In the genomic region with DNA sequence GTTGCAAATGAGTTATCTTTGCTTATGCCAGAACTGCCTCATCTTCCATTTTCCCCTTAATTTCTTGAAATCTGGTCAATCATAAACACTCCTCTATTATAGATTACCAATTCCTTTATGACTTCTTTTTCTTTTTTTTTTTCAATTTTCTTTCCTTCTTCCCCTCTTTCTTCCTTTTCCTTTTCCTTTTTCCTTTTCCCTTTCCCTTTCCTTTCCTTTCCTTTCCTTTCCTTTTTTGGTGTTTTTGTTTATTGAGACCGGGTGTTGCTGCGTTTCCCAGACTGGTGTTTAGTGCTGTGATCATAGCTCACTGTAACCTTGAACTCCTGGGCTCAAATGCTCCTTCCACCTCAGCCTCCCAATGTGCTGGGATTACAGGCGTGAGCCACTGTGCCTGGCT, we compare ENCODE assay signal across 36 cellular contexts.
"Had no signal": no experiment of that assay in that cellular context is flagged by ENCODE, and none has a peak within 500 bp of the region (broad histone marks: within the 10 kb centered on the region; RNA-seq: fewer than 3 reads in every experiment).

No MANE protein-coding gene starts in this region.

- DNase-seq: activated CD4-positive, alpha-beta memory T cell treated with anti-CD3 and anti-CD28 coated beads for 36 hours; activated CD4-positive, alpha-beta T cell treated with anti-CD3 and anti-CD28 coated beads for 1 hour; activated CD4-positive, alpha-beta T cell treated with anti-CD3 and anti-CD28 coated beads for 4 hours; activated CD4-positive, alpha-beta T cell treated with anti-CD3 and anti-CD28 coated beads, Interleukin-2, amount 10 ng/mL, durations not matched to agents 24 days and 14 days; activated CD4-positive, alpha-beta T cell treated with anti-CD3 and anti-CD28 coated beads, Interleukin-2, amount 50 U/mL, for 1 hour; activated CD4-positive, alpha-beta T cell treated with anti-CD3 and anti-CD28 coated beads, Interleukin-2, amount 50 U/mL, for 4 hours; activated CD4-positive, CD25-positive, alpha-beta regulatory T cell; activated CD8-positive, alpha-beta memory T cell treated with anti-CD3 and anti-CD28 coated beads, Interleukin-2, amount 10 ng/mL, durations not matched to agents 7 days and 5 days; activated CD8-positive, alpha-beta memory T cell treated with anti-CD3 and anti-CD28 coated beads, Interleukin-2, amount 50 U/mL, for 48 hours; activated CD8-positive, alpha-beta T cell treated with anti-CD3 and anti-CD28 coated beads for 36 hours; activated effector memory CD4-positive, alpha-beta T cell treated with Interleukin-2 at 50 U/mL for 16 hours; activated gamma-delta T cell; activated naive CD4-positive, alpha-beta T cell treated with anti-CD3 and anti-CD28 coated beads, Interleukin-2, amount 10 ng/mL, durations not matched to agents 7 days and 5 days; activated naive CD4-positive, alpha-beta T cell treated with Interleukin-2 at 50 U/mL for 16 hours; activated naive CD8-positive, alpha-beta T cell treated with anti-CD3 and anti-CD28 coated beads, Interleukin-2, amount 10 ng/mL, durations not matched to agents 7 days and 5 days; activated naive CD8-positive, alpha-beta T cell treated with anti-CD3 and anti-CD28 coated beads, Interleukin-2, amount 50 U/mL, for 24 hours; activated T-cell treated with anti-CD3 and anti-CD28 coated beads, Interleukin-2, amount 50 U/mL, for 24 hours; activated T-cell treated with anti-CD3 and anti-CD28 coated beads, Interleukin-2, amount 50 U/mL, for 48 hours; amygdala; anterior cingulate cortex; caudate nucleus; cerebellar nuclear complex; T-helper 1 cell; T-helper 2 cell; T-helper 9 cell had no signal

- H3K4me3 Mint-ChIP-seq: activated CD4-positive, alpha-beta memory T cell treated with anti-CD3 and anti-CD28 coated beads for 36 hours; activated CD4-positive, alpha-beta T cell treated with anti-CD3 and anti-CD28 coated beads, Interleukin-2, amount 10 ng/mL, durations not matched to agents 24 days and 14 days; activated CD8-positive, alpha-beta memory T cell treated with anti-CD3 and anti-CD28 coated beads, Interleukin-2, amount 10 ng/mL, durations not matched to agents 7 days and 5 days; activated CD8-positive, alpha-beta T cell treated with anti-CD3 and anti-CD28 coated beads for 36 hours; activated naive CD4-positive, alpha-beta T cell treated with anti-CD3 and anti-CD28 coated beads, Interleukin-2, amount 10 ng/mL, durations not matched to agents 7 days and 5 days; activated naive CD4-positive, alpha-beta T cell treated with anti-CD3 and anti-CD28 coated beads, Interleukin-2, amount 50 U/mL, for 24 hours; activated naive CD8-positive, alpha-beta T cell; activated naive CD8-positive, alpha-beta T cell treated with anti-CD3 and anti-CD28 coated beads, Interleukin-2, amount 10 ng/mL, durations not matched to agents 7 days and 5 days; activated naive CD8-positive, alpha-beta T cell treated with anti-CD3 and anti-CD28 coated beads, Interleukin-2, amount 50 U/mL, for 24 hours; activated T-cell treated with anti-CD3 and anti-CD28 coated beads, Interleukin-2, amount 50 U/mL, for 24 hours; brain; central memory CD8-positive, alpha-beta T cell; T-helper 1 cell treated with Interleukin-12 subunit alpha and Interleukin-12 subunit beta and Interleukin-4 antibody, amounts not matched to agents 30 μg/mL and 1 μg/mL, for 36 hours; T-helper 2 cell treated with Interferon-gamma antibody and Interleukin-4, amounts not matched to agents 5 μg/mL and 100 μg/mL, for 36 hours had no signal

- H3K4me1 Mint-ChIP-seq: activated CD4-positive, alpha-beta T cell treated with anti-CD3 and anti-CD28 coated beads, Interleukin-2, amount 10 ng/mL, durations not matched to agents 24 days and 14 days; activated CD8-positive, alpha-beta memory T cell treated with anti-CD3 and anti-CD28 coated beads, Interleukin-2, amount 10 ng/mL, durations not matched to agents 7 days and 5 days; activated naive CD4-positive, alpha-beta T cell treated with anti-CD3 and anti-CD28 coated beads, Interleukin-2, amount 10 ng/mL, durations not matched to agents 7 days and 5 days; activated naive CD4-positive, alpha-beta T cell treated with anti-CD3 and anti-CD28 coated beads, Interleukin-2, amount 50 U/mL, for 24 hours; activated naive CD8-positive, alpha-beta T cell treated with anti-CD3 and anti-CD28 coated beads, Interleukin-2, amount 10 ng/mL, durations not matched to agents 7 days and 5 days; activated naive CD8-positive, alpha-beta T cell treated with anti-CD3 and anti-CD28 coated beads, Interleukin-2, amount 50 U/mL, for 24 hours; central memory CD8-positive, alpha-beta T cell had no signal

- ATAC-seq: activated CD4-positive, CD25-positive, alpha-beta regulatory T cell treated with anti-CD3 and anti-CD28 coated beads, Interleukin-2, amount 50 U/mL, for 24 hours; activated CD8-positive, alpha-beta memory T cell treated with anti-CD3 and anti-CD28 coated beads, Interleukin-2, amount 10 ng/mL, durations not matched to agents 7 days and 5 days; activated CD8-positive, alpha-beta T cell treated with anti-CD3 and anti-CD28 coated beads for 36 hours; activated naive CD8-positive, alpha-beta T cell treated with anti-CD3 and anti-CD28 coated beads, Interleukin-2, amount 50 U/mL, for 24 hours had no signal

- H3K36me3 Mint-ChIP-seq: activated CD4-positive, alpha-beta memory T cell treated with anti-CD3 and anti-CD28 coated beads for 36 hours; activated CD8-positive, alpha-beta memory T cell treated with anti-CD3 and anti-CD28 coated beads, Interleukin-2, amount 10 ng/mL, durations not matched to agents 7 days and 5 days; activated naive CD4-positive, alpha-beta T cell treated with anti-CD3 and anti-CD28 coated beads, Interleukin-2, amount 10 ng/mL, durations not matched to agents 7 days and 5 days; activated naive CD4-positive, alpha-beta T cell treated with anti-CD3 and anti-CD28 coated beads, Interleukin-2, amount 50 U/mL, for 24 hours; activated naive CD8-positive, alpha-beta T cell; activated naive CD8-positive, alpha-beta T cell treated with anti-CD3 and anti-CD28 coated beads, Interleukin-2, amount 10 ng/mL, durations not matched to agents 7 days and 5 days had no signal

- H3K27me3 ChIP-seq: ascending aorta, cardiac muscle cell had no signal

- H3K4me1 ChIP-seq: ascending aorta had no signal

- H3K36me3 ChIP-seq: ascending aorta, cardiac muscle cell had no signal

- H3K27me3 Mint-ChIP-seq: activated CD4-positive, alpha-beta memory T cell treated with anti-CD3 and anti-CD28 coated beads for 36 hours; activated CD4-positive, alpha-beta T cell treated with anti-CD3 and anti-CD28 coated beads, Interleukin-2, amount 10 ng/mL, durations not matched to agents 24 days and 14 days; activated CD8-positive, alpha-beta memory T cell treated with anti-CD3 and anti-CD28 coated beads, Interleukin-2, amount 10 ng/mL, durations not matched to agents 7 days and 5 days; activated CD8-positive, alpha-beta T cell treated with anti-CD3 and anti-CD28 coated beads for 36 hours; activated naive CD4-positive, alpha-beta T cell treated with anti-CD3 and anti-CD28 coated beads, Interleukin-2, amount 10 ng/mL, durations not matched to agents 7 days and 5 days; activated naive CD4-positive, alpha-beta T cell treated with anti-CD3 and anti-CD28 coated beads, Interleukin-2, amount 50 U/mL, for 24 hours; activated naive CD8-positive, alpha-beta T cell; activated naive CD8-positive, alpha-beta T cell treated with anti-CD3 and anti-CD28 coated beads, Interleukin-2, amount 10 ng/mL, durations not matched to agents 7 days and 5 days; activated naive CD8-positive, alpha-beta T cell treated with anti-CD3 and anti-CD28 coated beads, Interleukin-2, amount 50 U/mL, for 24 hours; activated T-cell treated with anti-CD3 and anti-CD28 coated beads, Interleukin-2, amount 50 U/mL, for 24 hours; brain; central memory CD8-positive, alpha-beta T cell had no signal

- H3K27ac ChIP-seq: ascending aorta, cardiac muscle cell, VCaP had no signal

- H3K9me3 Mint-ChIP-seq: activated CD4-positive, alpha-beta memory T cell treated with anti-CD3 and anti-CD28 coated beads for 36 hours; activated CD4-positive, alpha-beta T cell treated with anti-CD3 and anti-CD28 coated beads, Interleukin-2, amount 10 ng/mL, durations not matched to agents 24 days and 14 days; activated CD8-positive, alpha-beta T cell treated with anti-CD3 and anti-CD28 coated beads for 36 hours; activated naive CD4-positive, alpha-beta T cell treated with anti-CD3 and anti-CD28 coated beads, Interleukin-2, amount 10 ng/mL, durations not matched to agents 7 days and 5 days; activated T-cell treated with anti-CD3 and anti-CD28 coated beads, Interleukin-2, amount 50 U/mL, for 24 hours; activated T-helper 2 cell treated with anti-CD3 and anti-CD28 coated beads, Interferon-gamma antibody, Interleukin-2, Interleukin-4, amounts not matched to agents 10 μg/mL and 5 μg/mL and 100 μg/mL, durations not matched to agents 14 hours and 24 hours and 36 hours; T-helper 1 cell treated with Interleukin-12 subunit alpha and Interleukin-12 subunit beta and Interleukin-4 antibody, amounts not matched to agents 30 μg/mL and 1 μg/mL, for 36 hours; T-helper 2 cell treated with Interferon-gamma antibody and Interleukin-4, amounts not matched to agents 5 μg/mL and 100 μg/mL, for 36 hours had no signal

- H3K27ac Mint-ChIP-seq: activated CD4-positive, alpha-beta memory T cell treated with anti-CD3 and anti-CD28 coated beads for 36 hours; activated CD4-positive, alpha-beta T cell treated with anti-CD3 and anti-CD28 coated beads, Interleukin-2, amount 10 ng/mL, durations not matched to agents 24 days and 14 days; activated CD8-positive, alpha-beta memory T cell treated with anti-CD3 and anti-CD28 coated beads, Interleukin-2, amount 10 ng/mL, durations not matched to agents 7 days and 5 days; activated CD8-positive, alpha-beta T cell treated with anti-CD3 and anti-CD28 coated beads for 36 hours; activated naive CD4-positive, alpha-beta T cell treated with anti-CD3 and anti-CD28 coated beads, Interleukin-2, amount 10 ng/mL, durations not matched to agents 7 days and 5 days; activated naive CD4-positive, alpha-beta T cell treated with anti-CD3 and anti-CD28 coated beads, Interleukin-2, amount 50 U/mL, for 24 hours; activated naive CD8-positive, alpha-beta T cell; activated naive CD8-positive, alpha-beta T cell treated with anti-CD3 and anti-CD28 coated beads, Interleukin-2, amount 10 ng/mL, durations not matched to agents 7 days and 5 days; activated naive CD8-positive, alpha-beta T cell treated with anti-CD3 and anti-CD28 coated beads, Interleukin-2, amount 50 U/mL, for 24 hours; activated T-cell treated with anti-CD3 and anti-CD28 coated beads, Interleukin-2, amount 50 U/mL, for 24 hours; activated T-helper 2 cell treated with anti-CD3 and anti-CD28 coated beads, Interferon-gamma antibody, Interleukin-2, Interleukin-4, amounts not matched to agents 10 μg/mL and 5 μg/mL and 100 μg/mL, durations not matched to agents 14 hours and 24 hours and 36 hours; T-helper 1 cell treated with Interleukin-12 subunit alpha and Interleukin-12 subunit beta and Interleukin-4 antibody, amounts not matched to agents 30 μg/mL and 1 μg/mL, for 36 hours; T-helper 2 cell treated with Interferon-gamma antibody and Interleukin-4, amounts not matched to agents 5 μg/mL and 100 μg/mL, for 36 hours had no signal

- H3K4me3 ChIP-seq: ascending aorta, cardiac muscle cell had no signal
